ENCODE assay signal across 31 cellular contexts in the genomic region with DNA sequence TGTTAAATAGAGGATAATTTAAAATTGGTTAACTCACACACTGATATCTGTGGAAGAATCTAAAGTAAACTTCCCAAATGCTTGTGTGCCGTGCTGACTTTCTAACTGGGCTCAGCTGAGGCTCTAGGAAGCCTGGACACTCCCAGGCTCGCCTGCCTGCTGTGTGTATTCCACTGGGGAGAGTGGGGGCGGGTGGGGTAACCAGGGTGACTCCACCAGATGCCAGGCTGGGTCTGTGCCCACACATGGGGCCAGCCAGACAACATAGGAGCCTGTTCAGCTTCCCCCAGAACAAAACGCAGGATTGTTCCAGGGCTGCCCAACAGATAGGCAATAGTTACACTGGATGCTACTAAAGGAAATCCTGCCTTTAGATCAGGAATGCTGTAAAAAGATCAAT. TPM values are rescaled to one million over a fixed set of nuclear protein-coding genes. Genes with fewer than 3 reads are reported as not detected.
A peak's percentile ranks its signal among the peaks of the same experiment; 100 is the strongest.
DNase-seq lines count a peak whose midpoint lies in the region; TF ChIP-seq lines count a peak whose summit lies in the region.
"Had no signal": no experiment of that assay in that cellular context is flagged by ENCODE, and none has a peak within 500 bp of the region (broad histone marks: within the 10 kb centered on the region; RNA-seq: fewer than 3 reads in every experiment).

No MANE protein-coding gene starts in this region.

- H2AFZ ChIP-seq in mammary epithelial cell (ENCODE audit: low read depth, low read length): peak overlapping the region; percentile 48
- H2AFZ ChIP-seq: neural progenitor cell had no signal

- H3K79me2 ChIP-seq in mammary epithelial cell (ENCODE audit: insufficient read depth, low read length): no peaks in the 10 kb centered on the region

- intact Hi-C loops in mammary epithelial cell (cut with micrococcal nuclease): no loop called here
- intact Hi-C loops in breast epithelium (cut with DNase I; ENCODE audit: low total_unique reads): no loop called here

- no peaks in the 10 kb centered on the region for H4K20me1 ChIP-seq in mammary epithelial cell (ENCODE audit: insufficient read depth, low read length)

- TF ChIP-seq CTCF in mammary epithelial cell (conservative IDR thresholded peaks at IDR 0.05 in 1 of 2, IDR thresholded peaks at IDR 0.05 in 1 of 2; ENCODE audit: extremely low read depth in 1 of 2, insufficient read depth in 1 of 2, low read depth in 1 of 2, low read length in 2 of 2) (no peak), breast epithelium (IDR thresholded peaks at IDR 0.05) (no peak), right atrium auricular region (IDR thresholded peaks at IDR 0.05) (no peak)

- CTCF ChIA-PET in mammary epithelial cell (lab: Charles Lee; ENCODE audit: low non-redundant PET): no interaction called here

- no peak for TF ChIP-seq POLR2A in breast epithelium (IDR thresholded peaks at IDR 0.05)

- BruUV-seq in mammary epithelial cell (replicated peaks; lab: Mats Ljungman, UMichigan): no TSS peak

- H3K36me3 ChIP-seq in mammary epithelial cell (ENCODE audit: insufficient read depth, low read length): no peaks in the 10 kb centered on the region
- no peaks in the 10 kb centered on the region for H3K36me3 ChIP-seq in breast epithelium
- no peaks in the 10 kb centered on the region for H3K36me3 ChIP-seq in MG63
- no peaks in the 10 kb centered on the region for H3K36me3 ChIP-seq in right atrium auricular region
- H3K36me3 ChIP-seq: cardiac muscle cell, colonic mucosa, heart left ventricle, neural progenitor cell, Peyer's patch, suprapubic skin, upper lobe of right lung, WERI-Rb-1 had no signal

- no peak overlapping the region for H3K4me2 ChIP-seq in mammary epithelial cell (ENCODE audit: insufficient read depth, low read depth, low read length)
- H3K4me2 ChIP-seq: neural progenitor cell had no signal

- in situ Hi-C loops in mammary epithelial cell (cut with MboI; ENCODE audit: low sequenced_read_pairs in 2 of 2): no loop called here
- in situ Hi-C loops in KBM-7 (cut with MboI; ENCODE audit: low pct_unique_long_range_greater_than_20kb, low sequenced_read_pairs): no loop called here

- no peak overlapping the region for H3K9ac ChIP-seq in mammary epithelial cell (ENCODE audit: insufficient read depth, low read length)
- H3K9ac ChIP-seq: neural progenitor cell had no signal

- 0% methylated on average over 3 of the region's 4 CpGs for WGBS in mammary epithelial cell (ENCODE audit: low coverage, missing lambda C conversion rate)

- dilution Hi-C loops in mammary epithelial cell (cut with HindIII; ENCODE audit: low sequenced_read_pairs): no loop called here

- no peak overlapping the region for H3K4me3 ChIP-seq in mammary epithelial cell (replicated peaks in 1 of 3; ENCODE audit: insufficient read depth in 1 of 3, low read depth in 2 of 3, low read length in 3 of 3)
- no peak overlapping the region for H3K4me3 ChIP-seq in breast epithelium
- no peak overlapping the region for H3K4me3 ChIP-seq in MG63
- H3K4me3 ChIP-seq in right atrium auricular region: no peak overlapping the region
- H3K4me3 ChIP-seq: cardiac muscle cell, colonic mucosa, heart left ventricle, lung, neural progenitor cell, Peyer's patch, suprapubic skin, upper lobe of right lung had no signal

- DNase-seq in mammary epithelial cell (no peak), breast epithelium (ENCODE audit: low spot score in 2 of 2) (no peak), left kidney (ENCODE audit: low read depth, low spot score) (peak; percentile 36), pons (ENCODE audit: low spot score) (peak; percentile 79), KBM-7 (no peak), MG63 (no peak), RKO (ENCODE audit: low spot score) (no peak), right atrium auricular region (ENCODE audit: low spot score) (no peak)
- DNase-seq: 8988T; activated CD4-positive, alpha-beta T cell treated with anti-CD3 and anti-CD28 coated beads for 4 hours; activated effector memory CD4-positive, alpha-beta T cell treated with Interleukin-2 at 50 U/mL for 16 hours; colonic mucosa; effector CD8-positive, alpha-beta T cell; heart left ventricle; Kasumi-1; NCI-H146; NCI-H345; Peyer's patch; SIG-M5; stimulated activated naive B cell treated with anti-CD40 and anti-IgM and Interleukin-4, amounts not matched to agents 10 μg/mL and 1 μg/mL and 100 μg/mL, for 72 hours; T-helper 9 cell; upper lobe of right lung; WERI-Rb-1 had no signal

- H3K4me1 ChIP-seq in mammary epithelial cell (ENCODE audit: insufficient read depth, low read length): no peaks in the 10 kb centered on the region
- H3K4me1 ChIP-seq in breast epithelium: no peaks in the 10 kb centered on the region
- H3K4me1 ChIP-seq in right atrium auricular region: no peaks in the 10 kb centered on the region
- H3K4me1 ChIP-seq: colonic mucosa, heart left ventricle, neural progenitor cell, suprapubic skin, upper lobe of right lung had no signal

- no peak overlapping the region for H3K27ac ChIP-seq in mammary epithelial cell (ENCODE audit: insufficient read depth, low read depth, low read length)
- no peak overlapping the region for H3K27ac ChIP-seq in breast epithelium
- no peak overlapping the region for H3K27ac ChIP-seq in right atrium auricular region
- H3K27ac ChIP-seq: cardiac muscle cell, colonic mucosa, heart left ventricle, neural progenitor cell, Peyer's patch, suprapubic skin, upper lobe of right lung, WERI-Rb-1 had no signal

- H3K9me3 ChIP-seq in mammary epithelial cell (replicated peaks; ENCODE audit: insufficient read depth, low read length) (no peaks in the 10 kb centered on the region), breast epithelium (peaks cover 0 to 20% of the 10 kb centered on the region in 2 donors), MG63 (peaks cover 2% of the 10 kb centered on the region; the same call in 1 of the 2 replicates), right atrium auricular region (peaks cover 0 to 16% of the 10 kb centered on the region in 2 donors)
- H3K9me3 ChIP-seq: colonic mucosa had no signal

- H3K27me3 ChIP-seq in mammary epithelial cell (ENCODE audit: insufficient read depth, low read length): no peaks in the 10 kb centered on the region
- no peaks in the 10 kb centered on the region for H3K27me3 ChIP-seq in breast epithelium
- H3K27me3 ChIP-seq in MG63: no peaks in the 10 kb centered on the region
- H3K27me3 ChIP-seq in right atrium auricular region: no peaks in the 10 kb centered on the region
- H3K27me3 ChIP-seq: cardiac muscle cell, colonic mucosa, heart left ventricle, neural progenitor cell, Peyer's patch, suprapubic skin, upper lobe of right lung had no signal

RNA-seq across cellular contexts. Expression of a gene that starts 41.9 kb away (rescaled TPM):
- total RNA-seq in mammary epithelial cell (1 to 10 TPM in 1 of 2 donors, under 1 TPM in 1; 0.33 to 1.4 TPM), breast epithelium (10 to 100 TPM in 1 of 3 donors, 1 to 10 TPM in 2; 3.4 to 13.1 (median 5.9) TPM), right atrium auricular region (under 1 TPM; 0.35 to 0.48 TPM)
- 0.52 TPM for polyA plus RNA-seq in mammary epithelial cell
- not detected for polyA minus RNA-seq in mammary epithelial cell
- 0.32 TPM in 1 of 2 replicates, not detected in the other for total RNA-seq in MG63 (2014; rRNA removed; shearing (Covaris generic); ENCODE audit: low replicate concordance)
- total RNA-seq: activated CD8-positive, alpha-beta memory T cell treated with anti-CD3 and anti-CD28 coated beads for 36 hours had no signal
- polyA plus RNA-seq: cardiac muscle cell had no signal

RNA-seq across cellular contexts. Expression of a gene that starts 47.7 kb away (rescaled TPM):
- total RNA-seq in mammary epithelial cell (not detected), breast epithelium (not detected), right atrium auricular region (not detected)
- polyA plus RNA-seq in mammary epithelial cell: not detected
- not detected for polyA minus RNA-seq in mammary epithelial cell
- total RNA-seq in MG63 (2014; rRNA removed; shearing (Covaris generic); ENCODE audit: low replicate concordance): not detected in 2 replicates
- total RNA-seq: activated CD8-positive, alpha-beta memory T cell treated with anti-CD3 and anti-CD28 coated beads for 36 hours; cardiac muscle cell; colonic mucosa; epithelial cell of proximal tubule; heart left ventricle; lung; Peyer's patch; pulmonary artery endothelial cell; skeletal muscle tissue; suprapubic skin; upper lobe of right lung had no signal
- polyA plus RNA-seq: cardiac muscle cell, heart left ventricle, lung had no signal

Comparison
In these comparisons a context has a peak if more than half of its experiments do, and no peak if none do; other contexts are left out.
1. DNase-seq: peak in left kidney (single experiment) and pons (single experiment); none in mammary epithelial cell (single experiment), breast epithelium (0 of 2), KBM-7 (single experiment), MG63 (single experiment), RKO (single experiment) and right atrium auricular region (single experiment).